8 cellular contexts compared by ENCODE assay signal in the genomic region with DNA sequence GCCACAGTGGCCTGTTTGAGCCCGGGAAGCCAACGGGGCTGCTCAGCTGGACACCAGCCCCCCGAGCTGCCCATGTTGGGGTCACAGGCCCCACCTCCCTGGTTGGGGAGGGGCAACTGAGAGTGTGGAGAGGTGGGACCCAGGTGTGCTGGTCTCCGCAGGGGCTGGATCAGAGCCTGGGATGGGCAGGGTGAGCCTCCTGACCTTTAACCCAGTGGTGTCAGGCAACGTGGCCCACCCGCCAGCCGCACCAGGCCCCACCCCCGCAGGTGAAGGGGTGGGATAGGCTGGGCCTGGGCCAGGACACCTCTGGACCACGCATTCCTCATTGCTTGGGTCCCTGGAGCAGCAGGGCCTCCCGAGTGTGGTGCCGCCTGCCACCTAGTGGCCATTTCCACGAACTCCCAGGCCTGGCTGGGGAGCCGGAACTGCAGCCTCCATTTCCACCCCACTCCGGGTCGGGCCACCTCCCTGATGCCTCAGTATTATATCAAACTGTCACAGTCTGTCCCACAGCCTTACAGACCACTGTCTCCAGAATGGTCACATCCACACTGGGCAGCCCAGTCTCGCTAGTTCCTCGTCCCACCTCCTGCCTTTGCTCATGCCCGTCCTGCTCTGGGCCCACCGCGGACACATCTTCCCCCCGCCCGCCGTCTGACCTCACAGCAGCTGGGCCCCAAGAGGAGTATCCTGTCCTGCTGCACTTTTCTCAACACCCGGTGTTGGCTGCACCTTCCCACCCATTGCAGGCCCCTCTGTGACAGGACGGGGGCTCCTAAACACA. TPM values are rescaled to one million over a fixed set of nuclear protein-coding genes. Genes with fewer than 3 reads are reported as not detected.
DNase-seq lines count a peak whose midpoint lies in the region; ATAC-seq and TF ChIP-seq lines count a peak whose summit lies in the region.

No MANE protein-coding gene starts in this region.

- no peaks in the 10 kb centered on the region for H3K9me3 ChIP-seq in CD4-positive, alpha-beta memory T cell (ENCODE audit: control insufficient read depth in 1 of 2, low read length in 2 of 2)
- no peaks in the 10 kb centered on the region for H3K9me3 ChIP-seq in left lung

- peaks cover 0 to 1% (median 0%) of the 10 kb centered on the region in 8 donors for H3K9me3 Mint-ChIP-seq in CD4-positive, alpha-beta memory T cell
- H3K9me3 Mint-ChIP-seq in chondrocyte (ENCODE audit: low read depth): no peaks in the 10 kb centered on the region

- ATAC-seq in GM21825 (IDR thresholded peaks at IDR 0.05; ENCODE audit: unreplicated experiment): peak; percentile 64
- peak; percentile 95 for ATAC-seq in left lung
- ATAC-seq in GM21381 (IDR thresholded peaks at IDR 0.05; ENCODE audit: unreplicated experiment): no peak

- no peak overlapping the region for H3K4me3 ChIP-seq in CD4-positive, alpha-beta memory T cell (ENCODE audit: low read length in 2 of 2)
- no peak overlapping the region for H3K4me3 ChIP-seq in left lung

- H3K36me3 Mint-ChIP-seq in CD4-positive, alpha-beta memory T cell: no peaks in the 10 kb centered on the region
- H3K36me3 Mint-ChIP-seq in chondrocyte (ENCODE audit: low read depth): peaks cover 13% of the 10 kb centered on the region

- intact Hi-C loops in CD4-positive, alpha-beta memory T cell (cut with micrococcal nuclease): loop anchor here (1.0 kb wide), 1 partner anchor 150 kb away; no protein-coding TSS in a partner anchor
- intact Hi-C loops in left lung (cut with DNase I): loop anchor here in 1 of 2 donors (5.0 kb wide), 1 partner anchor 190 kb away; no protein-coding TSS in a partner anchor

- no peak overlapping the region for H3K27ac ChIP-seq in CD4-positive, alpha-beta memory T cell (ENCODE audit: low read depth, low read length)
- no peak overlapping the region for H3K27ac ChIP-seq in left lung

- no peaks in the 10 kb centered on the region for H3K36me3 ChIP-seq in CD4-positive, alpha-beta memory T cell (ENCODE audit: insufficient read depth, low read length)
- peaks cover 0 to 22% of the 10 kb centered on the region in 2 donors for H3K36me3 ChIP-seq in left lung

- H3K4me1 Mint-ChIP-seq in CD4-positive, alpha-beta memory T cell: peaks cover 0 to 5% (median 4%) of the 10 kb centered on the region in 4 donors
- peaks cover under 1% of the 10 kb centered on the region for H3K4me1 Mint-ChIP-seq in chondrocyte (ENCODE audit: low read depth)

- TF ChIP-seq CTCF in chondrocyte (IDR thresholded peaks at IDR 0.05) (peak; percentile 94), left lung (IDR thresholded peaks at IDR 0.05) (peak; percentile 95)

- no peaks in the 10 kb centered on the region for H3K27me3 ChIP-seq in CD4-positive, alpha-beta memory T cell (ENCODE audit: insufficient read depth, low read length)
- H3K27me3 ChIP-seq in left lung: no peaks in the 10 kb centered on the region

- H3K27ac Mint-ChIP-seq in CD4-positive, alpha-beta memory T cell: peak overlapping the region in 3 of 7 donors; percentile 6 to 41 (median 12)
- no peak overlapping the region for H3K27ac Mint-ChIP-seq in chondrocyte (ENCODE audit: unreplicated experiment)

- peak; percentile 69 to 74 (median 72) for DNase-seq in CD4-positive, alpha-beta memory T cell
- DNase-seq in NCI-H2227 treated with DMSO at 0.1 percent for 48 hours (lab: John Stamatoyannopoulos, UW): peak; percentile 58
- DNase-seq in activated CD4-positive, alpha-beta T cell treated with anti-CD3 and anti-CD28 coated beads for 48 hours: peak; percentile 85
- no peak for DNase-seq in chondrocyte (ENCODE audit: low spot score)
- peak; percentile 78 to 95 for DNase-seq in left lung
- peak; percentile 77 for DNase-seq in stimulated activated CD4-positive, alpha-beta T cell treated with anti-CD3 and anti-CD28 coated beads, Interleukin-4, amount 100 ng/mL, for 1 hour

- CTCF ChIA-PET in CD4-positive, alpha-beta memory T cell (lab: Charles Lee; ENCODE audit: partially characterized antibody): interaction anchor here (1.0 kb wide), 2 partner anchors 10 to 190 kb away, joined by 5 read pairs; no protein-coding TSS in a partner anchor

- H3K4me3 Mint-ChIP-seq in CD4-positive, alpha-beta memory T cell: peak overlapping the region in 1 of 8 donors; percentile 29
- H3K4me3 Mint-ChIP-seq in chondrocyte (ENCODE audit: unreplicated experiment): no peak overlapping the region

- H3K27me3 Mint-ChIP-seq in CD4-positive, alpha-beta memory T cell: no peaks in the 10 kb centered on the region
- no peaks in the 10 kb centered on the region for H3K27me3 Mint-ChIP-seq in chondrocyte (ENCODE audit: low read depth)

- H3K4me1 ChIP-seq in CD4-positive, alpha-beta memory T cell (ENCODE audit: insufficient read depth, low read length): peaks cover 6% of the 10 kb centered on the region
- peaks cover 0 to 4% of the 10 kb centered on the region in 2 donors for H3K4me1 ChIP-seq in left lung

- POLR2A ChIA-PET in CD4-positive, alpha-beta memory T cell (lab: Charles Lee; ENCODE audit: partially characterized antibody): no interaction called here

RNA-seq across cellular contexts. Expression of a gene that starts 13.3 kb away (rescaled TPM):
- 100 to 1,000 TPM; 142 to 147 TPM for total RNA-seq in CD4-positive, alpha-beta memory T cell
- polyA plus RNA-seq in CD4-positive, alpha-beta memory T cell: 10 to 100 TPM; 22.2 to 51.6 TPM
- total RNA-seq in chondrocyte (73.4 to 76.1 TPM (median 75.1 TPM) in 3 replicates), left lung (10 to 100 TPM; 84.6 to 96.8 TPM)
